Comparison of ENCODE assay signal across 25 cellular contexts in genomic region chr5:39262981-39263380, GRCh38. TPM values are rescaled to one million over a fixed set of nuclear protein-coding genes. Genes with fewer than 3 reads are reported as not detected.
"Had no signal": no experiment of that assay in that cellular context is flagged by ENCODE, and none has a peak within 500 bp of the region (broad histone marks: within the 10 kb centered on the region; RNA-seq: fewer than 3 reads in every experiment).

No MANE protein-coding gene starts in this region.

- DNase-seq: activated CD4-positive, alpha-beta T cell treated with anti-CD3 and anti-CD28 coated beads, Interleukin-2, amount 10 ng/mL, durations not matched to agents 7 days and 5 days; activated CD8-positive, alpha-beta memory T cell treated with anti-CD3 and anti-CD28 coated beads, Interleukin-2, amount 50 U/mL, for 4 hours; activated effector memory CD4-positive, alpha-beta T cell treated with Interleukin-2 at 50 U/mL for 16 hours; activated naive CD4-positive, alpha-beta T cell treated with anti-CD3 and anti-CD28 coated beads, Interleukin-2, amount 50 U/mL, for 16 hours; activated T-cell treated with anti-CD3 and anti-CD28 coated beads, Interleukin-2, amount 50 U/mL, for 48 hours; cerebellar nuclear complex; cortex of kidney; effector CD4-positive, alpha-beta T cell; heart right ventricle; kidney glomerular epithelial cell; left ventricle myocardium superior; naive B cell; stimulated activated CD4-positive, alpha-beta T cell treated with anti-CD3 and anti-CD28 coated beads, Interleukin-4, amount 100 ng/mL, for 4 hours; stimulated activated naive CD4-positive, alpha-beta T cell; T1000; thyroid gland had no signal

- FAIRE-seq: astrocyte, endothelial cell of umbilical vein had no signal

- ATAC-seq: activated CD4-positive, CD25-positive, alpha-beta regulatory T cell treated with anti-CD3 and anti-CD28 coated beads, Interleukin-2, amount 50 U/mL, for 24 hours; gastroesophageal sphincter; heart right ventricle; left ventricle myocardium superior; sciatic nerve had no signal

- H3K27ac ChIP-seq: breast epithelium, esophagus muscularis mucosa, gastroesophageal sphincter, parathyroid adenoma, thyroid gland had no signal

- H3K27me3 ChIP-seq: breast epithelium, esophagus muscularis mucosa, gastroesophageal sphincter, heart right ventricle, thyroid gland had no signal

- H3K36me3 ChIP-seq: breast epithelium, esophagus muscularis mucosa, gastroesophageal sphincter, heart right ventricle, thyroid gland had no signal

- H3K4me1 ChIP-seq: breast epithelium, esophagus muscularis mucosa, gastroesophageal sphincter, parathyroid adenoma, thyroid gland had no signal

- H3K9me3 ChIP-seq: breast epithelium, esophagus muscularis mucosa, gastroesophageal sphincter, heart right ventricle, thyroid gland had no signal

- H3K4me3 ChIP-seq: breast epithelium, esophagus muscularis mucosa, gastroesophageal sphincter, heart right ventricle, smooth muscle cell, thyroid gland had no signal

RNA-seq across cellular contexts. Expression of gene FYB1, which starts 43.6 kb away (rescaled TPM):
- polyA plus RNA-seq: endothelial cell of umbilical vein had no signal
